In genomic region chrX:66064261-66064660, GRCh38 we compare ENCODE assay signal across 10 cellular contexts. TPM values are rescaled to one million over a fixed set of nuclear protein-coding genes. Genes with fewer than 3 reads are reported as not detected.
"Had no signal": no experiment of that assay in that cellular context is flagged by ENCODE, and none has a peak within 500 bp of the region (broad histone marks: within the 10 kb centered on the region; RNA-seq: fewer than 3 reads in every experiment).

No MANE protein-coding gene starts in this region.

- H3K4me2 ChIP-seq: GM23338, KMS-11 had no signal

- H3K9ac ChIP-seq: KMS-11 had no signal

- ATAC-seq: GM23338 had no signal

- H2AFZ ChIP-seq: GM23338 had no signal

- H3K4me3 ChIP-seq: GM23338 had no signal

- DNase-seq: H9, HCEC 1CT, IMR-90, KBM-7 had no signal

- FAIRE-seq: H1, H54, HTR-8/SVneo had no signal

- H3K27ac ChIP-seq: KMS-11 had no signal

RNA-seq across cellular contexts. Expression of gene VSIG4, which starts 24.4 kb away (rescaled TPM):
- total RNA-seq: GM23338, H1, H9, HT-29, IMR-90 had no signal
- polyA plus RNA-seq: GM23338, H1, IMR-90 had no signal
